In the genomic region with DNA sequence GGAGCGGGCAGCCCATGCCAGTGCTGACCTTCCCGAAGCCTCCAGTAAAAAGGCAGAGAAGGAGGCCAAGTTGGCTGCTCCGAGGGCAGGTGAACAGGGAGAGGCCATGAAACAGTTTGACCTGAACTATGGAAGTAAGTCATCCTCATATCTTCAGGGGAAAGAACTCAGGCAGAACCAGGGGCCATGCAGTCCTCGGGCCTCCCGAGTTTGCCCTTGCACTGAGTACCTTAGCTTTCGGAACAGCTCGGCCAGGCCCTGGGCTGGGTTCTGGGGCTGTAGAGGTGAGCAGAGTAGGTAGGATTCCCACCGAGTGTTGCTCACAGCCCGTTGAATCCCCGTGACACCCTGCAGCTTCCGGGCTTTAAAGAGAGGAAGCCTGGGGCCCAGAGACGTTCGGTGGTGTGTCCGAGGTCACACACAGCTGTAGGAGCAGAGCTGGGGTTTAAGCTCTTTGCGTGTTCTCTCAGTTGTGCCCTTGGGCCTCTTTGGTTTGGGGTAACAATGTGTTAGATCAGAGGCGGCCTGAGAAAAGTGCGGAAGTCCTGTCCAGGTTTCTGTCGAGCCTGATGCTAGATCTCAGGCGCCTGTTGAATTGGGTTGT, we compare ENCODE assay signal across 17 cellular contexts. TPM values are rescaled to one million over a fixed set of nuclear protein-coding genes. Genes with fewer than 3 reads are reported as not detected.
A peak's percentile ranks its signal among the peaks of the same experiment; 100 is the strongest.
DNase-seq lines count a peak whose midpoint lies in the region; ATAC-seq and TF ChIP-seq lines count a peak whose summit lies in the region.
"Had no signal": no experiment of that assay in that cellular context is flagged by ENCODE, and none has a peak within 500 bp of the region (broad histone marks: within the 10 kb centered on the region; RNA-seq: fewer than 3 reads in every experiment).

No MANE protein-coding gene starts in this region.

- TF ChIP-seq CTCF in CD14-positive monocyte (IDR thresholded peaks at IDR 0.05) (no peak), VCaP (conservative IDR thresholded peaks at IDR 0.05) (no peak), lower lobe of right lung (IDR thresholded peaks at IDR 0.05) (no peak)

- H3K4me1 ChIP-seq in CD4-positive, alpha-beta memory T cell (ENCODE audit: insufficient read depth, low read length), result no peaks in the 10 kb centered on the region
- no peaks in the 10 kb centered on the region for H3K4me1 ChIP-seq in lower lobe of right lung
- H3K4me1 ChIP-seq: HAP-1, left lung had no signal

- no peaks in the 10 kb centered on the region for H3K27me3 ChIP-seq in CD4-positive, alpha-beta memory T cell (ENCODE audit: insufficient read depth, low read length)
- H3K27me3 ChIP-seq in lower lobe of right lung (ENCODE audit: low read depth), result no peaks in the 10 kb centered on the region
- H3K27me3 ChIP-seq: left lung, neutrophil had no signal

- peaks cover 95% of the 10 kb centered on the region for H3K36me3 ChIP-seq in CD4-positive, alpha-beta memory T cell (ENCODE audit: insufficient read depth, low read length)
- peaks cover 100% of the 10 kb centered on the region for H3K36me3 ChIP-seq in lower lobe of right lung

- H3K9me3 Mint-ChIP-seq in CD14-positive monocyte, result no peaks in the 10 kb centered on the region
- peaks cover 0 to 1% (median 0%) of the 10 kb centered on the region in 8 donors for H3K9me3 Mint-ChIP-seq in CD4-positive, alpha-beta memory T cell
- H3K9me3 Mint-ChIP-seq: activated naive CD4-positive, alpha-beta T cell treated with anti-CD3 and anti-CD28 coated beads, Interleukin-2, amount 10 ng/mL, durations not matched to agents 7 days and 5 days; brain; dendritic cell treated with granulocyte-macrophage colony-stimulating factor and Interleukin-4, amounts not matched to agents 40 ng/mL and 50 ng/mL, for 4 days had no signal

- H3K27ac Mint-ChIP-seq in CD14-positive monocyte, result peak overlapping the region in 4 of 7 donors; percentile 57 to 79 (median 67)
- peak overlapping the region in 4 of 7 donors; percentile 48 to 80 (median 66) for H3K27ac Mint-ChIP-seq in CD4-positive, alpha-beta memory T cell
- H3K27ac Mint-ChIP-seq: activated naive CD4-positive, alpha-beta T cell treated with anti-CD3 and anti-CD28 coated beads, Interleukin-2, amount 10 ng/mL, durations not matched to agents 7 days and 5 days; dendritic cell treated with granulocyte-macrophage colony-stimulating factor and Interleukin-4, amounts not matched to agents 40 ng/mL and 50 ng/mL, for 4 days had no signal

- ATAC-seq in lower lobe of right lung, result no peak
- no peak for ATAC-seq in HG02973 (IDR thresholded peaks at IDR 0.05; ENCODE audit: unreplicated experiment)
- ATAC-seq in GM19463 (IDR thresholded peaks at IDR 0.05; ENCODE audit: unreplicated experiment), result no peak
- no peak for ATAC-seq in HG03439 (IDR thresholded peaks at IDR 0.05; ENCODE audit: unreplicated experiment)
- ATAC-seq: left lung had no signal

- no peaks in the 10 kb centered on the region for H3K4me1 Mint-ChIP-seq in CD14-positive monocyte
- H3K4me1 Mint-ChIP-seq in CD4-positive, alpha-beta memory T cell, result peaks cover 0 to 5% (median 1%) of the 10 kb centered on the region in 4 donors
- H3K4me1 Mint-ChIP-seq: brain had no signal

- POLR2A ChIA-PET in CD4-positive, alpha-beta memory T cell (lab: Charles Lee; ENCODE audit: partially characterized antibody), result interaction anchor here (1.5 kb wide), 1 partner anchor 22 kb away, joined by 3 read pairs; no protein-coding TSS in a partner anchor

- DNase-seq in CD14-positive monocyte (ENCODE audit: low spot score), result no peak
- DNase-seq in CD4-positive, alpha-beta memory T cell, result no peak
- peak; percentile 28 for DNase-seq in lower lobe of right lung
- no peak for DNase-seq in cortex of kidney (lab: John Stamatoyannopoulos, UW)
- DNase-seq: NCI-H1694, SIG-M5 had no signal

- CTCF ChIA-PET in CD4-positive, alpha-beta memory T cell (lab: Charles Lee; ENCODE audit: partially characterized antibody), result interaction anchor here (0.6 to 6.7 kb wide), 15 partner anchors 9 to 928 kb away, joined by 3 to 75 read pairs (median 4); no protein-coding TSS in a partner anchor

- intact Hi-C loops in CD14-positive monocyte (cut with micrococcal nuclease) (loop anchor here in 1 of 2 donors (5.0 kb wide), 1 partner anchor 131 kb away; no protein-coding TSS in a partner anchor), lower lobe of right lung (cut with DNase I) (no loop called here)
- intact Hi-C loops in CD4-positive, alpha-beta memory T cell (cut with micrococcal nuclease), result loop anchor here (1.0 to 5.0 kb wide), 3 partner anchors 71 to 128 kb away; no protein-coding TSS in a partner anchor

- H3K9me3 ChIP-seq in CD4-positive, alpha-beta memory T cell (ENCODE audit: control insufficient read depth in 1 of 2, low read length in 2 of 2), result no peaks in the 10 kb centered on the region
- no peaks in the 10 kb centered on the region for H3K9me3 ChIP-seq in lower lobe of right lung
- H3K9me3 ChIP-seq: HAP-1, left lung, mucosa of descending colon, neutrophil had no signal

- no peak overlapping the region for H3K4me3 ChIP-seq in CD4-positive, alpha-beta memory T cell (ENCODE audit: low read length in 2 of 2)
- no peak overlapping the region for H3K4me3 ChIP-seq in lower lobe of right lung
- H3K4me3 ChIP-seq: HAP-1, left lung, mucosa of descending colon had no signal

- H3K27ac ChIP-seq in CD4-positive, alpha-beta memory T cell (ENCODE audit: low read depth, low read length), result no peak overlapping the region
- H3K27ac ChIP-seq in VCaP, result peak overlapping the region; percentile 63
- no peak overlapping the region for H3K27ac ChIP-seq in lower lobe of right lung
- H3K27ac ChIP-seq: left lung, neutrophil had no signal

- H3K4me3 Mint-ChIP-seq in CD14-positive monocyte, result no peak overlapping the region
- H3K4me3 Mint-ChIP-seq in CD4-positive, alpha-beta memory T cell, result no peak overlapping the region
- H3K4me3 Mint-ChIP-seq: activated naive CD4-positive, alpha-beta T cell treated with anti-CD3 and anti-CD28 coated beads, Interleukin-2, amount 10 ng/mL, durations not matched to agents 7 days and 5 days; brain; dendritic cell treated with granulocyte-macrophage colony-stimulating factor and Interleukin-4, amounts not matched to agents 40 ng/mL and 50 ng/mL, for 4 days had no signal

- peaks cover 0 to 1% (median 0%) of the 10 kb centered on the region in 3 donors for H3K27me3 Mint-ChIP-seq in CD14-positive monocyte (ENCODE audit: low read depth in 3 of 3)
- H3K27me3 Mint-ChIP-seq in CD4-positive, alpha-beta memory T cell, result no peaks in the 10 kb centered on the region
- H3K27me3 Mint-ChIP-seq: activated naive CD4-positive, alpha-beta T cell treated with anti-CD3 and anti-CD28 coated beads, Interleukin-2, amount 10 ng/mL, durations not matched to agents 7 days and 5 days; brain; dendritic cell treated with granulocyte-macrophage colony-stimulating factor and Interleukin-4, amounts not matched to agents 40 ng/mL and 50 ng/mL, for 4 days had no signal

- peaks cover 88 to 100% of the 10 kb centered on the region in 2 donors for H3K36me3 Mint-ChIP-seq in CD14-positive monocyte
- peaks cover 57 to 87% of the 10 kb centered on the region in 2 donors for H3K36me3 Mint-ChIP-seq in CD4-positive, alpha-beta memory T cell

RNA-seq across cellular contexts. Expression of gene POMT1, which starts 24.8 kb away (rescaled TPM):
- polyA plus RNA-seq in CD14-positive monocyte, result 1 to 10 TPM; 5.9 to 7.5 TPM
- total RNA-seq in CD4-positive, alpha-beta memory T cell, result 10 to 100 TPM; 52.1 to 58.5 TPM
- 10 to 100 TPM; 15.6 to 17.4 TPM for polyA plus RNA-seq in CD4-positive, alpha-beta memory T cell
- 25.9 TPM for total RNA-seq in lower lobe of right lung

RNA-seq across cellular contexts. Expression of gene UCK1, which starts 53.1 kb away (rescaled TPM):
- polyA plus RNA-seq in CD14-positive monocyte, result 10 to 100 TPM; 15.9 to 16.3 TPM
- 10 to 100 TPM; 36.1 to 39.7 TPM for total RNA-seq in CD4-positive, alpha-beta memory T cell
- 10 to 100 TPM; 25.8 to 26.8 TPM for polyA plus RNA-seq in CD4-positive, alpha-beta memory T cell
- total RNA-seq in lower lobe of right lung, result 25.9 TPM
